In genomic region chr2:205885492-205886099, GRCh38 we compare ENCODE assay signal across 8 cellular contexts.
DNase-seq lines count a peak whose midpoint lies in the region; ATAC-seq and TF ChIP-seq lines count a peak whose summit lies in the region.

No MANE protein-coding gene starts in this region.

- H3K27me3 Mint-ChIP-seq in type B pancreatic cell: peaks cover 7% of the 10 kb centered on the region

- H3K27ac Mint-ChIP-seq in type B pancreatic cell: no peak overlapping the region

- H3K4me1 Mint-ChIP-seq in type B pancreatic cell (ENCODE audit: unreplicated experiment): no peaks in the 10 kb centered on the region

- ATAC-seq in HG03039 (IDR thresholded peaks at IDR 0.05; ENCODE audit: unreplicated experiment): peak; percentile 53
- ATAC-seq in omental fat pad (ENCODE audit: low FRiP score): peak; percentile 79

- peaks cover 3% of the 10 kb centered on the region for H3K9me3 Mint-ChIP-seq in type B pancreatic cell

- peak overlapping the region; percentile 39 for H3K4me3 Mint-ChIP-seq in type B pancreatic cell

- H3K36me3 Mint-ChIP-seq in type B pancreatic cell: no peaks in the 10 kb centered on the region

- DNase-seq in RPMI8226 (peak; percentile 81), globus pallidus (ENCODE audit: low spot score) (peak; percentile 66), omental fat pad (ENCODE audit: low spot score) (peak; percentile 95), type B pancreatic cell (ENCODE audit: extremely low spot score, unreplicated experiment) (peak; percentile 82), NCI-H2227 treated with DMSO at 0.1 percent for 48 hours (lab: John Stamatoyannopoulos, UW) (no peak)
- peak; percentile 10 to 32 (median 17) for DNase-seq in activated naive CD4-positive, alpha-beta T cell (lab: John Stamatoyannopoulos, UW)

- peak; percentile 89 for TF ChIP-seq CTCF in GM12872 (IDR thresholded peaks at IDR 0.05; ENCODE audit: insufficient read depth, low read depth, low read length)
- TF ChIP-seq CTCF in omental fat pad (IDR thresholded peaks at IDR 0.05): peak in 2 of 3 donors; percentile 12 to 69
- TF ChIP-seq CTCF in type B pancreatic cell (conservative IDR thresholded peaks at IDR 0.05): peak; percentile 89
